19 cellular contexts compared by ENCODE assay signal in the genomic region with DNA sequence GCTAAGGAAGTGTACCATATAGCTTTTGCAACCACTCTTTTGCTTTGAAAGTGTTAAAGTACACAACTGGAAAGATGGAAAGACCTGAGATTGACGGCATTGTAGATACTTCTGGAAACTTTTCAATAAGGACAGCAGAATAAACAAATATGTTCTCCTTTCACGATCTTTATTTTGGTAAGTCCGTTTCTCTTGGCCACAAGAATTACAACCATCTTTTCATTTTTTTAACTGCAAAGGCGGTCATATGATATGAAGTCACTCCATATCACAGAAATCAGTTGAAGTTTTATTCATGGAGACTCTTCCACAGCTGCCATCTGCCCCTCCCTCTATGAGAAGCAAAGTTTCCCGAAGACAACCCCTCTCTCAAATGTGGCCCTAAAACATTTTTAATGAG.
"Had no signal": no experiment of that assay in that cellular context is flagged by ENCODE, and none has a peak within 500 bp of the region (broad histone marks: within the 10 kb centered on the region; RNA-seq: fewer than 3 reads in every experiment).

No MANE protein-coding gene starts in this region.

- H3K4me3 ChIP-seq: esophagus squamous epithelium, ovary, right atrium auricular region, smooth muscle cell, suprapubic skin, thyroid gland, upper lobe of left lung, uterus had no signal

- H3K9me3 ChIP-seq: esophagus squamous epithelium, neutrophil, ovary, right atrium auricular region, suprapubic skin, thyroid gland, upper lobe of left lung, uterus had no signal

- H3K4me1 ChIP-seq: esophagus squamous epithelium, upper lobe of left lung, uterus had no signal

- H3K27ac ChIP-seq: esophagus squamous epithelium, neutrophil, ovary, suprapubic skin, upper lobe of left lung had no signal

- ATAC-seq: naive thymus-derived CD8-positive, alpha-beta T cell; stimulated activated naive CD8-positive, alpha-beta T cell treated with anti-CD3 and anti-CD28 coated beads, Interleukin-15, Interleukin-2, amounts not matched to agents 100 U/mL and 50 U/mL, for 24 hours had no signal

- H3K9me3 Mint-ChIP-seq: naive thymus-derived CD8-positive, alpha-beta T cell had no signal

- H3K4me3 Mint-ChIP-seq: naive thymus-derived CD8-positive, alpha-beta T cell had no signal

- H3K36me3 Mint-ChIP-seq: naive thymus-derived CD8-positive, alpha-beta T cell had no signal

- DNase-seq: effector memory CD4-positive, alpha-beta T cell; esophagus squamous epithelium; foreskin melanocyte; head of caudate nucleus; kidney glomerular epithelial cell; mammary epithelial cell; naive thymus-derived CD8-positive, alpha-beta T cell; ovary; stimulated activated CD4-positive, alpha-beta T cell treated with anti-CD3 and anti-CD28 coated beads, Interleukin-2, amount 100 ng/mL, for 48 hours; stimulated activated naive CD8-positive, alpha-beta T cell treated with anti-CD3 and anti-CD28 coated beads, Interleukin-15, Interleukin-2, amounts not matched to agents 100 U/mL and 50 U/mL, for 24 hours; upper lobe of left lung; uterus had no signal

- H3K27ac Mint-ChIP-seq: naive thymus-derived CD8-positive, alpha-beta T cell had no signal

- H3K27me3 Mint-ChIP-seq: naive thymus-derived CD8-positive, alpha-beta T cell had no signal

- FAIRE-seq: endometrium, islet of Langerhans had no signal

- H3K4me2 ChIP-seq: smooth muscle cell had no signal
